12 cellular contexts compared by ENCODE assay signal in genomic region chr3:72336114-72336651, GRCh38.
DNase-seq lines count a peak whose midpoint lies in the region; ATAC-seq and TF ChIP-seq lines count a peak whose summit lies in the region.
"Had no signal": no experiment of that assay in that cellular context is flagged by ENCODE, and none has a peak within 500 bp of the region (broad histone marks: within the 10 kb centered on the region; RNA-seq: fewer than 3 reads in every experiment).

No MANE protein-coding gene starts in this region.

- H3K4me3 Mint-ChIP-seq in osteocyte (ENCODE audit: unreplicated experiment) (no peak overlapping the region), glutamatergic neuron (ENCODE audit: unreplicated experiment) (no peak overlapping the region)
- no peak overlapping the region for H3K4me3 Mint-ChIP-seq in activated naive CD4-positive, alpha-beta T cell treated with anti-CD3 and anti-CD28 coated beads for 36 hours
- H3K4me3 Mint-ChIP-seq: CD4-positive, alpha-beta T cell; H9 had no signal

- H3K4me1 ChIP-seq in esophagus muscularis mucosa (peaks cover 21 to 47% (median 44%) of the 10 kb centered on the region in 4 donors), gastrocnemius medialis (peaks cover 8 to 13% of the 10 kb centered on the region in 2 donors)

- peak overlapping the region in 3 of 4 donors; percentile 36 to 48 (median 42) for H3K4me3 ChIP-seq in esophagus muscularis mucosa
- H3K4me3 ChIP-seq in gastrocnemius medialis, result no peak overlapping the region

- peak overlapping the region; percentile 77 for H3K27ac Mint-ChIP-seq in osteocyte (ENCODE audit: unreplicated experiment)
- no peak overlapping the region for H3K27ac Mint-ChIP-seq in glutamatergic neuron (ENCODE audit: unreplicated experiment)
- H3K27ac Mint-ChIP-seq in activated naive CD4-positive, alpha-beta T cell treated with anti-CD3 and anti-CD28 coated beads for 36 hours, result no peak overlapping the region
- H3K27ac Mint-ChIP-seq: CD4-positive, alpha-beta T cell; H9 had no signal

- H3K27me3 ChIP-seq in esophagus muscularis mucosa (no peaks in the 10 kb centered on the region), gastrocnemius medialis (no peaks in the 10 kb centered on the region)

- no peak for TF ChIP-seq EP300 in esophagus muscularis mucosa (IDR thresholded peaks at IDR 0.05)

- no peak for TF ChIP-seq CTCF in C4-2B (conservative IDR thresholded peaks at IDR 0.05)
- TF ChIP-seq CTCF in VCaP (conservative IDR thresholded peaks at IDR 0.05), result no peak
- TF ChIP-seq CTCF in esophagus muscularis mucosa (IDR thresholded peaks at IDR 0.05), result no peak
- no peak for TF ChIP-seq CTCF in osteocyte (IDR thresholded peaks at IDR 0.05)
- TF ChIP-seq CTCF in gastrocnemius medialis (IDR thresholded peaks at IDR 0.05 in 4 of 5, conservative IDR thresholded peaks at IDR 0.05 in 1 of 5), result no peak
- TF ChIP-seq CTCF in glutamatergic neuron (IDR thresholded peaks at IDR 0.05; ENCODE audit: partially characterized antibody, unreplicated experiment), result no peak

- CTCF ChIA-PET in activated naive CD4-positive, alpha-beta T cell treated with anti-CD3 and anti-CD28 coated beads for 36 hours (lab: Charles Lee), result interaction anchor here (0.5 kb wide), 1 partner anchor 331 kb away, joined by 4 read pairs; no protein-coding TSS in a partner anchor

- no peaks in the 10 kb centered on the region for H3K9me3 ChIP-seq in esophagus muscularis mucosa
- H3K9me3 ChIP-seq in gastrocnemius medialis, result no peaks in the 10 kb centered on the region

- H3K27ac ChIP-seq in C4-2B, result peak overlapping the region; percentile 34
- peak overlapping the region; percentile 69 for H3K27ac ChIP-seq in VCaP
- H3K27ac ChIP-seq in esophagus muscularis mucosa (replicated peaks in 1 of 4), result peak overlapping the region in 3 of 4 donors; percentile 15 to 52 (median 29)
- no peak overlapping the region for H3K27ac ChIP-seq in gastrocnemius medialis

- in situ Hi-C loops in gastrocnemius medialis (cut with MboI; ENCODE audit: low sequenced_read_pairs in 4 of 4), result no loop called here

- peaks cover 7% of the 10 kb centered on the region for H3K4me1 Mint-ChIP-seq in osteocyte (ENCODE audit: unreplicated experiment)
- peaks cover 3% of the 10 kb centered on the region for H3K4me1 Mint-ChIP-seq in glutamatergic neuron (ENCODE audit: low read depth, unreplicated experiment)
- peaks cover 9% of the 10 kb centered on the region for H3K4me1 Mint-ChIP-seq in activated naive CD4-positive, alpha-beta T cell treated with anti-CD3 and anti-CD28 coated beads for 36 hours (ENCODE audit: low read depth)

- ATAC-seq in gastrocnemius medialis, result no peak

- TF ChIP-seq POLR2A in esophagus muscularis mucosa (IDR thresholded peaks at IDR 0.05; ENCODE audit: low read depth) (no peak), gastrocnemius medialis (IDR thresholded peaks at IDR 0.05) (no peak)

- H3K9me3 Mint-ChIP-seq in osteocyte (ENCODE audit: unreplicated experiment) (no peaks in the 10 kb centered on the region), glutamatergic neuron (ENCODE audit: unreplicated experiment) (no peaks in the 10 kb centered on the region)
- H3K9me3 Mint-ChIP-seq in activated naive CD4-positive, alpha-beta T cell treated with anti-CD3 and anti-CD28 coated beads for 36 hours, result no peaks in the 10 kb centered on the region
- H3K9me3 Mint-ChIP-seq: CD4-positive, alpha-beta T cell; H9 had no signal

- intact Hi-C loops in esophagus muscularis mucosa (cut with DNase I), result no loop called here
- intact Hi-C loops in gastrocnemius medialis (cut with DNase I; ENCODE audit: low total_unique reads), result no loop called here
- intact Hi-C loops in activated naive CD4-positive, alpha-beta T cell treated with anti-CD3 and anti-CD28 coated beads for 36 hours (cut with micrococcal nuclease), result loop anchor here (5.0 kb wide), 1 partner anchor 186 kb away; no protein-coding TSS in a partner anchor

- no peak for DNase-seq in esophagus muscularis mucosa (ENCODE audit: extremely low spot score)
- no peak for DNase-seq in osteocyte (ENCODE audit: extremely low spot score, unreplicated experiment)
- DNase-seq in gastrocnemius medialis, result no peak
- no peak for DNase-seq in stimulated activated CD4-positive, alpha-beta T cell treated with anti-CD3 and anti-CD28 coated beads, Interleukin-4, amount 100 ng/mL, for 4 hours
- DNase-seq in glutamatergic neuron, result no peak
- no peak for DNase-seq in activated naive CD4-positive, alpha-beta T cell treated with anti-CD3 and anti-CD28 coated beads for 36 hours
- DNase-seq: CD4-positive, alpha-beta T cell; NCI-H1417 treated with DMSO at 0.1 percent for 48 hours; NCI-H774 had no signal

- 96% methylated on average over 6 of the region's 7 CpGs for WGBS in esophagus muscularis mucosa

- H3K36me3 ChIP-seq in esophagus muscularis mucosa, result no peaks in the 10 kb centered on the region
- H3K36me3 ChIP-seq in gastrocnemius medialis, result no peaks in the 10 kb centered on the region

- H3K36me3 Mint-ChIP-seq in osteocyte (ENCODE audit: unreplicated experiment) (no peaks in the 10 kb centered on the region), glutamatergic neuron (ENCODE audit: unreplicated experiment) (no peaks in the 10 kb centered on the region)
- no peaks in the 10 kb centered on the region for H3K36me3 Mint-ChIP-seq in activated naive CD4-positive, alpha-beta T cell treated with anti-CD3 and anti-CD28 coated beads for 36 hours (ENCODE audit: low read depth)

- H3K27me3 Mint-ChIP-seq in osteocyte (ENCODE audit: unreplicated experiment) (no peaks in the 10 kb centered on the region), glutamatergic neuron (ENCODE audit: unreplicated experiment) (peaks cover 4% of the 10 kb centered on the region)
- no peaks in the 10 kb centered on the region for H3K27me3 Mint-ChIP-seq in activated naive CD4-positive, alpha-beta T cell treated with anti-CD3 and anti-CD28 coated beads for 36 hours (ENCODE audit: low read depth)
- H3K27me3 Mint-ChIP-seq: CD4-positive, alpha-beta T cell had no signal

Comparison
In these comparisons a context has a peak if more than half of its experiments do, and no peak if none do; other contexts are left out.
1. H3K27ac ChIP-seq: peak in C4-2B (single experiment), VCaP (single experiment) and esophagus muscularis mucosa (3 of 4); none in gastrocnemius medialis (0 of 4).
2. H3K4me3 ChIP-seq: peak in esophagus muscularis mucosa (3 of 4); none in gastrocnemius medialis (0 of 4).